1 cellular context compared by ENCODE assay signal in genomic region chr13:110264685-110265275, GRCh38.
TF ChIP-seq lines count a peak whose summit lies in the region.

No MANE protein-coding gene starts in this region.

TF ChIP-seq in endothelial cell of umbilical vein, 7 proteins besides CTCF, POLR2A, EP300 and RAD21:
- TF ChIP-seq MAX (IDR thresholded peaks at IDR 0.05; ENCODE audit: insufficient read depth, insufficient read length) (no peak), FOS (IDR thresholded peaks at IDR 0.05; ENCODE audit: borderline replicate concordance, insufficient read depth, low read length) (no peak), POLR2AphosphoS5 (IDR thresholded peaks at IDR 0.05; ENCODE audit: insufficient read depth, low read depth, low read length) (no peak), MYC (IDR thresholded peaks at IDR 0.05; ENCODE audit: low read depth, low read length) (no peak), JUN (IDR thresholded peaks at IDR 0.05; ENCODE audit: borderline replicate concordance, insufficient read depth, insufficient read length, low read depth) (no peak), GATA2 (IDR thresholded peaks at IDR 0.05; ENCODE audit: insufficient read depth, insufficient read length, low read depth, low read length) (no peak), EZH2 (IDR thresholded peaks at IDR 0.05; ENCODE audit: borderline replicate concordance, low read depth, low read length, severe bottlenecking) (no peak)
